8 cellular contexts compared by ENCODE assay signal in genomic region chr5:157431544-157432200, GRCh38. TPM values are rescaled to one million over a fixed set of nuclear protein-coding genes. Genes with fewer than 3 reads are reported as not detected.
DNase-seq lines count a peak whose midpoint lies in the region; ATAC-seq and TF ChIP-seq lines count a peak whose summit lies in the region.

No MANE protein-coding gene starts in this region.

- H3K4me1 Mint-ChIP-seq in CD8-positive, alpha-beta memory T cell, result peaks cover 5 to 8% (median 7%) of the 10 kb centered on the region in 3 donors

- CTCF ChIA-PET in CD8-positive, alpha-beta memory T cell (lab: Charles Lee), result interaction anchor here (0.5 to 5.1 kb wide), 17 partner anchors 10 to 316 kb away, joined by 3 to 36 read pairs (median 3); partner anchors contain the start of genes LSM11 and SOX30

- H3K27ac Mint-ChIP-seq in CD8-positive, alpha-beta memory T cell, result peak overlapping the region in 2 of 8 donors; percentile 15 to 47

- peaks cover 0 to 3% (median 0%) of the 10 kb centered on the region in 3 donors for H3K36me3 Mint-ChIP-seq in CD8-positive, alpha-beta memory T cell

- peak in 3 of 5 donors; percentile 5 to 37 (median 21) for DNase-seq in CD8-positive, alpha-beta memory T cell
- peak; percentile 76 for DNase-seq in OCI-M1 (lab: John Stamatoyannopoulos, UW)
- DNase-seq in cardiac fibroblast (ENCODE audit: low read depth in 2 of 2), result peak; percentile 73 to 76
- no peak for DNase-seq in left colon
- DNase-seq in thyroid gland, result peak; percentile 20 to 35

- no peak overlapping the region for H3K4me3 Mint-ChIP-seq in CD8-positive, alpha-beta memory T cell

- H3K4me1 ChIP-seq in CD8-positive, alpha-beta memory T cell (ENCODE audit: insufficient read depth, low read length), result no peaks in the 10 kb centered on the region
- H3K4me1 ChIP-seq in thyroid gland, result no peaks in the 10 kb centered on the region

- no peaks in the 10 kb centered on the region for H3K9me3 Mint-ChIP-seq in CD8-positive, alpha-beta memory T cell

- H3K9me3 ChIP-seq in CD8-positive, alpha-beta memory T cell (ENCODE audit: low read length), result no peaks in the 10 kb centered on the region
- H3K9me3 ChIP-seq in thyroid gland, result no peaks in the 10 kb centered on the region

- intact Hi-C loops in left colon (cut with DNase I, micrococcal nuclease) (loop anchor here in 1 of 2 donors (5.0 kb wide), 1 partner anchor 41 kb away; no protein-coding TSS in a partner anchor), thyroid gland (cut with DNase I) (loop anchor here (2.0 kb wide), 1 partner anchor 47 kb away; no protein-coding TSS in a partner anchor)

- no peak for TF ChIP-seq POLR2A in thyroid gland (IDR thresholded peaks at IDR 0.05)

- POLR2A ChIA-PET in CD8-positive, alpha-beta memory T cell (lab: Charles Lee), result interaction anchor here (0.8 kb wide), 1 partner anchor 10 kb away, joined by 3 read pairs; no protein-coding TSS in a partner anchor

- TF ChIP-seq CTCF in cardiac fibroblast (IDR thresholded peaks at IDR 0.05; ENCODE audit: low read depth, low read length) (peak; percentile 40), thyroid gland (IDR thresholded peaks at IDR 0.05) (peak in 4 of 6 experiments; percentile 58 to 77 (median 66))

- no peaks in the 10 kb centered on the region for H3K27me3 ChIP-seq in CD8-positive, alpha-beta memory T cell (ENCODE audit: insufficient read depth, low read length, poor library complexity, severe bottlenecking)
- H3K27me3 ChIP-seq in thyroid gland, result no peaks in the 10 kb centered on the region

- no peaks in the 10 kb centered on the region for H3K36me3 ChIP-seq in CD8-positive, alpha-beta memory T cell (ENCODE audit: insufficient read depth, low read length)
- no peaks in the 10 kb centered on the region for H3K36me3 ChIP-seq in thyroid gland

- H3K4me3 ChIP-seq in CD8-positive, alpha-beta memory T cell (ENCODE audit: low read length), result no peak overlapping the region
- H3K4me3 ChIP-seq in cardiac fibroblast (replicated peaks in 1 of 2; ENCODE audit: low read depth in 2 of 2, low read length in 2 of 2) (no peak overlapping the region), thyroid gland (replicated peaks in 1 of 3) (no peak overlapping the region)

- H3K27me3 Mint-ChIP-seq in CD8-positive, alpha-beta memory T cell, result peaks cover 5 to 6% of the 10 kb centered on the region in 2 donors

- no peak overlapping the region for H3K27ac ChIP-seq in CD8-positive, alpha-beta memory T cell (ENCODE audit: low read depth, low read length)
- no peak overlapping the region for H3K27ac ChIP-seq in thyroid gland

- ATAC-seq in GM18517 (IDR thresholded peaks at IDR 0.05; ENCODE audit: unreplicated experiment), result peak; percentile 64
- ATAC-seq in HG03469 (IDR thresholded peaks at IDR 0.05; ENCODE audit: unreplicated experiment), result peak; percentile 74
- ATAC-seq in left colon, result peak; percentile 93
- no peak for ATAC-seq in HG02588 (IDR thresholded peaks at IDR 0.05; ENCODE audit: unreplicated experiment)

- WGBS in thyroid gland, 2 donors, result 32 to 35% methylated on average over 4 of the region's 4 CpGs

RNA-seq across cellular contexts. Expression of gene NIPAL4, which starts 28.3 kb away (rescaled TPM):
- total RNA-seq in CD8-positive, alpha-beta memory T cell, result 1 to 10 TPM; 1.1 to 1.4 TPM
- not detected for polyA plus RNA-seq in CD8-positive, alpha-beta memory T cell
- under 1 TPM in 1 of 2 donors, not detected in 1; 0.84 TPM for total RNA-seq in left colon
- under 1 TPM in 1 of 4 donors, not detected in 3; 0.33 TPM for total RNA-seq in thyroid gland

Comparison
In these comparisons a context has a peak if more than half of its experiments do, and no peak if none do; other contexts are left out.
1. DNase-seq: peak in CD8-positive, alpha-beta memory T cell (3 of 5), OCI-M1 (single experiment), cardiac fibroblast (2 of 2) and thyroid gland (2 of 2); none in left colon (0 of 2).